ENCODE assay signal across 18 cellular contexts in the genomic region with DNA sequence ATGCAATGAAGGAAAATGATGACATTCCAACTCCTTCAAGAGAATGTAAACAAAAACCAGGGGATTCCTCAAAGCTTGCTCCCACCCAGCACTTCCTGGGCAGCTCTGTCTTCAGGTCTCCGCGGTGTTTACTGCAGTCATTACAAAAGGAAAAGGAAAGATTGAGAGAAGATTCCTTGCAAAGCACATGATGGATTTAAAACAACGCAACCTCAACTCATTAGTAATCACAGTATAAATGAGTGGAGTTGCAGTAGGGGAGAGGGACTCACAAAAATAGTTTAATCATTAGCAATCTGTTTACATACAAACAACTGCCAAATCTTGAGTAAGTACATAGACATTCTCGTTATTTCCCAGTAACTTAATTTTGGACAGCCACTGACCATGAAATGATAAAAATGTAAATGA. TPM values are rescaled to one million over a fixed set of nuclear protein-coding genes. Genes with fewer than 3 reads are reported as not detected.
A peak's percentile ranks its signal among the peaks of the same experiment; 100 is the strongest.
DNase-seq lines count a peak whose midpoint lies in the region; ATAC-seq and TF ChIP-seq lines count a peak whose summit lies in the region.
"Had no signal": no experiment of that assay in that cellular context is flagged by ENCODE, and none has a peak within 500 bp of the region (broad histone marks: within the 10 kb centered on the region; RNA-seq: fewer than 3 reads in every experiment).

No MANE protein-coding gene starts in this region.

- no peak overlapping the region for H3K27ac Mint-ChIP-seq in CD14-positive monocyte
- H3K27ac Mint-ChIP-seq: activated CD8-positive, alpha-beta T cell treated with anti-CD3 and anti-CD28 coated beads for 36 hours; activated T-helper 17 cell treated with anti-CD3 and anti-CD28 coated beads, Interleukin-2, amount 50 U/mL, for 72 hours had no signal

- ATAC-seq in right lobe of liver (peak; percentile 73 to 91 (median 84)), HG02981 (IDR thresholded peaks at IDR 0.05; ENCODE audit: unreplicated experiment) (no peak), GM19452 (IDR thresholded peaks at IDR 0.05; ENCODE audit: unreplicated experiment) (no peak)
- ATAC-seq: activated CD8-positive, alpha-beta T cell treated with anti-CD3 and anti-CD28 coated beads for 36 hours; activated T-helper 17 cell treated with anti-CD3 and anti-CD28 coated beads, Interleukin-2, amount 50 U/mL, for 72 hours had no signal

- H3K4me3 ChIP-seq in left ventricle myocardium inferior (no peak overlapping the region), right lobe of liver (no peak overlapping the region)
- H3K4me3 ChIP-seq: prostate gland had no signal

- no peaks in the 10 kb centered on the region for H3K9me3 Mint-ChIP-seq in CD14-positive monocyte
- H3K9me3 Mint-ChIP-seq: activated CD8-positive, alpha-beta T cell treated with anti-CD3 and anti-CD28 coated beads for 36 hours; activated T-helper 17 cell treated with anti-CD3 and anti-CD28 coated beads, Interleukin-2, amount 50 U/mL, for 72 hours had no signal

- TF ChIP-seq POLR2A in right lobe of liver (IDR thresholded peaks at IDR 0.05): no peak

- TF ChIP-seq CTCF in left ventricle myocardium inferior (IDR thresholded peaks at IDR 0.05; ENCODE audit: borderline replicate concordance): no peak
- no peak for TF ChIP-seq CTCF in right lobe of liver (IDR thresholded peaks at IDR 0.05)
- no peak for TF ChIP-seq CTCF in CD14-positive monocyte (IDR thresholded peaks at IDR 0.05)

- H3K9me3 ChIP-seq in left ventricle myocardium inferior (replicated peaks) (no peaks in the 10 kb centered on the region), right lobe of liver (no peaks in the 10 kb centered on the region)
- H3K9me3 ChIP-seq: prostate gland had no signal

- no peak overlapping the region for H3K4me3 Mint-ChIP-seq in CD14-positive monocyte
- H3K4me3 Mint-ChIP-seq: activated CD8-positive, alpha-beta T cell treated with anti-CD3 and anti-CD28 coated beads for 36 hours; activated T-helper 17 cell treated with anti-CD3 and anti-CD28 coated beads, Interleukin-2, amount 50 U/mL, for 72 hours had no signal

- H3K36me3 Mint-ChIP-seq in CD14-positive monocyte: peaks cover 0 to 12% of the 10 kb centered on the region in 2 donors

- 31% methylated on average over 4 of the region's 4 CpGs for WGBS in right lobe of liver (ENCODE audit: insufficient coverage, low coverage, low lambda C conversion rate, missing lambda C conversion rate)

- peaks cover 5% of the 10 kb centered on the region for H3K4me1 Mint-ChIP-seq in CD14-positive monocyte
- H3K4me1 Mint-ChIP-seq: activated T-helper 17 cell treated with anti-CD3 and anti-CD28 coated beads, Interleukin-2, amount 50 U/mL, for 72 hours had no signal

- H3K4me1 ChIP-seq in left ventricle myocardium inferior: peaks cover 45% of the 10 kb centered on the region
- H3K4me1 ChIP-seq in right lobe of liver: peaks cover 0 to 14% (median 0%) of the 10 kb centered on the region in 4 donors
- H3K4me1 ChIP-seq: prostate gland had no signal

- intact Hi-C loops in left ventricle myocardium inferior (cut with micrococcal nuclease) (no loop called here), cardiac septum (cut with DNase I) (no loop called here), right lobe of liver (cut with DNase I) (no loop called here), CD14-positive monocyte (cut with micrococcal nuclease) (no loop called here)

- H3K27ac ChIP-seq in left ventricle myocardium inferior (replicated peaks) (peak overlapping the region; percentile 20), right lobe of liver (peak overlapping the region in 1 of 3 donors; percentile 13)
- H3K27ac ChIP-seq: 22Rv1, prostate gland had no signal

- H3K36me3 ChIP-seq in left ventricle myocardium inferior (no peaks in the 10 kb centered on the region), right lobe of liver (no peaks in the 10 kb centered on the region)
- H3K36me3 ChIP-seq: prostate gland had no signal

- no peak for DNase-seq in left ventricle myocardium inferior
- no peak for DNase-seq in cardiac septum (ENCODE audit: low spot score)
- DNase-seq in dedifferentiated amniotic fluid mesenchymal stem cell (ENCODE audit: extremely low spot score): peak; percentile 37
- DNase-seq in right lobe of liver: no peak
- no peak for DNase-seq in CD14-positive monocyte (ENCODE audit: low spot score)
- DNase-seq in LoVo (ENCODE audit: low spot score): no peak
- DNase-seq: activated CD8-positive, alpha-beta T cell treated with anti-CD3 and anti-CD28 coated beads for 36 hours; kidney glomerular epithelial cell; NCI-H1105 treated with DMSO at 0.1 percent for 48 hours; NCI-H226; stimulated activated CD4-positive, alpha-beta T cell treated with anti-CD3 and anti-CD28 coated beads, Interleukin-2, amount 100 ng/mL, for 24 hours had no signal

- peaks cover 0 to 3% (median 2%) of the 10 kb centered on the region in 3 donors for H3K27me3 Mint-ChIP-seq in CD14-positive monocyte (ENCODE audit: low read depth in 3 of 3)

- H3K27me3 ChIP-seq in left ventricle myocardium inferior (ENCODE audit: low read depth) (no peaks in the 10 kb centered on the region), right lobe of liver (no peaks in the 10 kb centered on the region)

RNA-seq across cellular contexts. Expression of a gene that starts 49.7 kb away (rescaled TPM):
- total RNA-seq in left ventricle myocardium inferior (0.25 TPM), cardiac septum (not detected), right lobe of liver (under 1 TPM in 1 of 6 experiments, not detected in 5; 0.05 TPM)
- not detected for polyA plus RNA-seq in CD14-positive monocyte
- total RNA-seq: activated CD8-positive, alpha-beta T cell treated with anti-CD3 and anti-CD28 coated beads for 36 hours; activated T-helper 17 cell treated with anti-CD3 and anti-CD28 coated beads, Interleukin-2, amount 50 U/mL, for 72 hours; dermis microvascular lymphatic vessel endothelial cell; glomerular endothelial cell; prostate gland had no signal

Comparison
In these comparisons a context has a peak if more than half of its experiments do, and no peak if none do; other contexts are left out.
1. ATAC-seq: peak in right lobe of liver (4 of 4); none in HG02981 (single experiment) and GM19452 (single experiment).